ENCODE assay signal across 9 cellular contexts in genomic region chrX:8879750-8880149, GRCh38.
DNase-seq lines count a peak whose midpoint lies in the region; ATAC-seq and TF ChIP-seq lines count a peak whose summit lies in the region.
"Had no signal": no experiment of that assay in that cellular context is flagged by ENCODE, and none has a peak within 500 bp of the region (broad histone marks: within the 10 kb centered on the region; RNA-seq: fewer than 3 reads in every experiment).

No MANE protein-coding gene starts in this region.

- H2BK120ac ChIP-seq in H9 (ENCODE audit: low read depth, low read length, poor library complexity, severe bottlenecking), result no peak overlapping the region

- H3K14ac ChIP-seq in H9 (ENCODE audit: insufficient read depth, low read length), result no peak overlapping the region

- TF ChIP-seq CTCF in CD8-positive, alpha-beta T cell (IDR thresholded peaks at IDR 0.05), result peak; percentile 35
- peak; percentile 74 for TF ChIP-seq CTCF in H9 (conservative IDR thresholded peaks at IDR 0.05)
- peak in 2 of 3 experiments; percentile 22 to 39 for TF ChIP-seq CTCF in esophagus muscularis mucosa (IDR thresholded peaks at IDR 0.05)

- no peak overlapping the region for H2BK15ac ChIP-seq in H9 (ENCODE audit: low read depth, low read length)

- no peak overlapping the region for H3K27ac Mint-ChIP-seq in CD8-positive, alpha-beta T cell
- no peak overlapping the region for H3K27ac Mint-ChIP-seq in H9
- H3K27ac Mint-ChIP-seq: stimulated activated naive CD8-positive, alpha-beta T cell treated with anti-CD3 and anti-CD28 coated beads, Interleukin-15, amount 100 ng/mL, for 72 hours had no signal

- no peak overlapping the region for H4K91ac ChIP-seq in H9 (ENCODE audit: insufficient read length, low read depth, low read length)

- no peak overlapping the region for H3K56ac ChIP-seq in H9 (ENCODE audit: insufficient read length, low read depth, low read length)

- no peaks in the 10 kb centered on the region for H3K27me3 Mint-ChIP-seq in CD8-positive, alpha-beta T cell (ENCODE audit: low read depth)
- H3K27me3 Mint-ChIP-seq in H9 (ENCODE audit: low read depth), result peaks cover 5% of the 10 kb centered on the region; the same call in 1 of the 2 replicates

- DNase-seq in CD8-positive, alpha-beta T cell, result peak in 5 of 7 experiments; percentile 0 to 51 (median 10)
- peak; percentile 48 for DNase-seq in H9
- DNase-seq in UCSD-AML1 (lab: John Stamatoyannopoulos, UW; ENCODE audit: unreplicated experiment), result peak; percentile 27
- DNase-seq in esophagus muscularis mucosa (ENCODE audit: extremely low spot score), result no peak
- DNase-seq in stimulated activated CD8-positive, alpha-beta memory T cell treated with anti-CD3 and anti-CD28 coated beads, Interleukin-4, amount 100 ng/mL, for 24 hours (ENCODE audit: low read depth), result peak; percentile 3
- no peak for DNase-seq in NCI-H2107 (lab: John Stamatoyannopoulos, UW)
- DNase-seq in cerebellum (ENCODE audit: low spot score), result no peak

- H3K36me3 ChIP-seq in CD8-positive, alpha-beta T cell (ENCODE audit: insufficient read depth, low read length), result no peaks in the 10 kb centered on the region
- H3K36me3 ChIP-seq in esophagus muscularis mucosa, result no peaks in the 10 kb centered on the region

- H3T11ph ChIP-seq in H9 (ENCODE audit: low read length), result no peak overlapping the region

- no peak overlapping the region for H3K4me3 ChIP-seq in CD8-positive, alpha-beta T cell (ENCODE audit: low read depth, low read length)
- no peak overlapping the region for H3K4me3 ChIP-seq in esophagus muscularis mucosa

- intact Hi-C loops in CD8-positive, alpha-beta T cell (cut with DNase I, micrococcal nuclease), result no loop called here
- intact Hi-C loops in esophagus muscularis mucosa (cut with DNase I), result no loop called here

- no peak overlapping the region for H2BK12ac ChIP-seq in H9 (ENCODE audit: insufficient read length, low read depth, low read length)

- no peak for TF ChIP-seq POLR2A in esophagus muscularis mucosa (IDR thresholded peaks at IDR 0.05; ENCODE audit: low read depth)

- no peak overlapping the region for H2BK20ac ChIP-seq in H9 (ENCODE audit: low read depth, low read length, poor library complexity, severe bottlenecking)

- H2AK5ac ChIP-seq in H9 (ENCODE audit: insufficient read length, low read length), result no peak overlapping the region

- no peak overlapping the region for H3K4ac ChIP-seq in H9 (ENCODE audit: low read depth, low read length)

- no peaks in the 10 kb centered on the region for H3K79me1 ChIP-seq in H9 (ENCODE audit: insufficient read depth, low read depth, low read length, poor library complexity, severe bottlenecking)

- H3K27me3 ChIP-seq in CD8-positive, alpha-beta T cell (ENCODE audit: insufficient read depth, low read length), result no peaks in the 10 kb centered on the region
- H3K27me3 ChIP-seq in H9 (ENCODE audit: insufficient read depth, low read length), result no peaks in the 10 kb centered on the region
- no peaks in the 10 kb centered on the region for H3K27me3 ChIP-seq in esophagus muscularis mucosa

- H4K8ac ChIP-seq in H9 (replicated peaks; ENCODE audit: insufficient read length, low read depth, low read length), result no peak overlapping the region

- H3K9me3 ChIP-seq in CD8-positive, alpha-beta T cell (ENCODE audit: low read length), result no peaks in the 10 kb centered on the region
- H3K9me3 ChIP-seq in H9 (ENCODE audit: control insufficient read depth, low read depth, low read length) (no peaks in the 10 kb centered on the region), esophagus muscularis mucosa (no peaks in the 10 kb centered on the region)

- H3K27ac ChIP-seq in CD8-positive, alpha-beta T cell (ENCODE audit: low read depth, low read length), result no peak overlapping the region
- H3K27ac ChIP-seq in H9 (ENCODE audit: insufficient read length, low read depth, low read length) (no peak overlapping the region), esophagus muscularis mucosa (replicated peaks in 1 of 4) (no peak overlapping the region)

- no peak for TF ChIP-seq EP300 in esophagus muscularis mucosa (IDR thresholded peaks at IDR 0.05)

- no peak overlapping the region for H3K9ac ChIP-seq in H9 (ENCODE audit: extremely low read depth, insufficient read length, low read length)

- H3K23ac ChIP-seq in H9 (ENCODE audit: insufficient read length, low read depth, low read length), result no peak overlapping the region

- H2AFZ ChIP-seq in H9 (ENCODE audit: low read length), result no peak overlapping the region

- no CpG with 5 or more reads among the region's 4 CpGs for WGBS in H9 (ENCODE audit: extremely low coverage, insufficient read length, low lambda C conversion rate)
- WGBS in esophagus muscularis mucosa, result 50% methylated on average over 4 of the region's 4 CpGs

- CTCF ChIA-PET in CD8-positive, alpha-beta T cell (lab: Charles Lee), result interaction anchor here (0.7 to 1.2 kb wide), 3 partner anchors 9 to 137 kb away, joined by 3 to 4 read pairs (median 3); no protein-coding TSS in a partner anchor

- no peak overlapping the region for H4K5ac ChIP-seq in H9 (ENCODE audit: insufficient read length, low read depth, low read length)

- no peak overlapping the region for H3K4me3 Mint-ChIP-seq in CD8-positive, alpha-beta T cell
- H3K4me3 Mint-ChIP-seq in H9, result no peak overlapping the region
- H3K4me3 Mint-ChIP-seq: stimulated activated naive CD8-positive, alpha-beta T cell treated with anti-CD3 and anti-CD28 coated beads, Interleukin-15, amount 100 ng/mL, for 72 hours had no signal

- POLR2A ChIA-PET in CD8-positive, alpha-beta T cell (lab: Charles Lee), result no interaction called here

- no peaks in the 10 kb centered on the region for H4K20me1 ChIP-seq in H9 (ENCODE audit: control insufficient read depth, insufficient read depth, insufficient read length)

- no peaks in the 10 kb centered on the region for H3K36me3 Mint-ChIP-seq in CD8-positive, alpha-beta T cell
- no peaks in the 10 kb centered on the region; a peak in 1 of 7 replicates for H3K36me3 Mint-ChIP-seq in H9 (ENCODE audit: insufficient read depth in 1 of 3, low read depth in 3 of 3)

- no peak for ATAC-seq in CD8-positive, alpha-beta T cell
- ATAC-seq in GM19463 (IDR thresholded peaks at IDR 0.05; ENCODE audit: unreplicated experiment), result no peak
- ATAC-seq: stimulated activated naive CD8-positive, alpha-beta T cell treated with anti-CD3 and anti-CD28 coated beads, Interleukin-15, amount 100 ng/mL, for 72 hours had no signal

- H3K4me1 ChIP-seq in CD8-positive, alpha-beta T cell (ENCODE audit: insufficient read depth, low read length), result no peaks in the 10 kb centered on the region
- no peaks in the 10 kb centered on the region for H3K4me1 ChIP-seq in H9 (ENCODE audit: insufficient read depth, low read length)
- no peaks in the 10 kb centered on the region for H3K4me1 ChIP-seq in esophagus muscularis mucosa

- H3K79me2 ChIP-seq in H9 (ENCODE audit: insufficient read depth, low read length), result no peaks in the 10 kb centered on the region

- H3K23me2 ChIP-seq in H9 (ENCODE audit: insufficient read length, low read depth, low read length, poor library complexity, severe bottlenecking), result no peaks in the 10 kb centered on the region

- no peak overlapping the region for H3K18ac ChIP-seq in H9 (ENCODE audit: insufficient read length, low read depth, low read length)

- H3K4me1 Mint-ChIP-seq in CD8-positive, alpha-beta T cell (ENCODE audit: low read depth), result no peaks in the 10 kb centered on the region
- peaks cover 0 to 4% of the 10 kb centered on the region in 2 experiments; a peak in 1 of 4 replicates for H3K4me1 Mint-ChIP-seq in H9
- H3K4me1 Mint-ChIP-seq: stimulated activated naive CD8-positive, alpha-beta T cell treated with anti-CD3 and anti-CD28 coated beads, Interleukin-15, amount 100 ng/mL, for 72 hours had no signal

- H3K4me2 ChIP-seq in H9 (ENCODE audit: insufficient read depth, insufficient read length, low read length), result no peak overlapping the region

- no peaks in the 10 kb centered on the region for H3K9me3 Mint-ChIP-seq in CD8-positive, alpha-beta T cell
- H3K9me3 Mint-ChIP-seq in H9, result peaks cover 2 to 33% of the 10 kb centered on the region in 2 experiments; a peak in 2 of 5 replicates
- H3K9me3 Mint-ChIP-seq: stimulated activated naive CD8-positive, alpha-beta T cell treated with anti-CD3 and anti-CD28 coated beads, Interleukin-15, amount 100 ng/mL, for 72 hours had no signal

- H2BK5ac ChIP-seq in H9 (ENCODE audit: insufficient read length, low read length), result no peak overlapping the region

Comparison
In these comparisons a context has a peak if more than half of its experiments do, and no peak if none do; other contexts are left out.
1. DNase-seq: peak in CD8-positive, alpha-beta T cell (5 of 7), H9 (single experiment), UCSD-AML1 (single experiment) and stimulated activated CD8-positive, alpha-beta memory T cell treated with anti-CD3 and anti-CD28 coated beads, Interleukin-4, amount 100 ng/mL, for 24 hours (single experiment); none in esophagus muscularis mucosa (single experiment), NCI-H2107 (single experiment) and cerebellum (single experiment).
2. Peak in every context shown above with its lines, with median percentiles within 50 percentile points of each other: CTCF ChIP-seq.